In the genomic region with DNA sequence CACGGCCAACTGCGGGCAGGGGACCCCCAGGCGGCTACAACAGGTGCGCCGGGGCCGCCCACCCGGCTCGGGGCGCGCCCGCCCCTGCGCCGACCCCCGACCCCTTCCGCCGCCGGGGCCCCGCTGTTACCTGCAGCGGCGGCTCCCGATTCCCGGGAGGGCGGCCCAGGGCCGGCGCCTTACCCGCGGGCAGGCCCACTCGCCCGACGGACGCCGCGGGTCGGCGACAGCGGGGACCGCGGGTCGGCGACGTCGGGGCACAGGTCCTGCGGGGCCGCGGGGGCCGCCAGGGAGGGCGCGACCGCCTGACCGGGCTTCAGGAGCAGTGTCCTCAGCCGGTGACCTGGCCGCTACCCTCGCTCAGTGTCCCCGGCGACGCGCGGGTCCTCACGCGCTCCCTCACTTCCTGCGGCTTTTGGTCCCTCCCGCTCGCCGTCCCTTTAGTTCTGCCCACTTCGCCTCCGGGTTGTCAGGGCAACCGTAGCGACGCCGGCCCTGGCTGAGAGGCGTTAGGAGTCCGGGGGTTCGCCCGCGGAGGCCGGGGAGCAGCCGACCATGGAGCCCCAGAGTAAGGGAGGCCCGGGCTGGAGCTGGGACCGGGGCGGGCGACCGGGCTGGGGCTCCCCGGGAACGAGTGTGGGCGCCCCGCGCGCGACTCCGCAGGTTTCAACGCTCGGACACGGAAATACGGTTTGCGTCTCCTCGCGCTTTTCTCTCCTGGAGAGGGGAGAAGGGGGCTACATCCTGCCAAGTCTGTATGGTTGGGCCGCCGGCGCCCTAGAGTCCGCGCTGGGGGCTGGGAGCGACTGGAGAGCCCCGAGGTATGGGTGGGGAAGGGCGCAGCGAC, we compare ENCODE assay signal across 8 cellular contexts. TPM values are rescaled to one million over a fixed set of nuclear protein-coding genes. Genes with fewer than 3 reads are reported as not detected.
DNase-seq lines count a peak whose midpoint lies in the region; ATAC-seq and TF ChIP-seq lines count a peak whose summit lies in the region.
"Not testable (repeated sequence)": the region's sequence is repeated elsewhere in the genome, so short reads cannot be mapped to it uniquely, and the experiment has no call there.

A gene with protein sequence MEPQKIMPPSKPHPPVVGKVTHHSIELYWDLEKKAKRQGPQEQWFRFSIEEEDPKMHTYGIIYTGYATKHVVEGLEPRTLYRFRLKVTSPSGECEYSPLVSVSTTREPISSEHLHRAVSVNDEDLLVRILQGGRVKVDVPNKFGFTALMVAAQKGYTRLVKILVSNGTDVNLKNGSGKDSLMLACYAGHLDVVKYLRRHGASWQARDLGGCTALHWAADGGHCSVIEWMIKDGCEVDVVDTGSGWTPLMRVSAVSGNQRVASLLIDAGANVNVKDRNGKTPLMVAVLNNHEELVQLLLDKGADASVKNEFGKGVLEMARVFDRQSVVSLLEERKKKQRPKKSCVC (plus strand): TSS at position 477 of the 847 bp plus-strand sequence. CDS start 79 bp downstream, at position 556.

- H3K27me3 Mint-ChIP-seq in activated CD4-positive, alpha-beta T cell treated with anti-CD3 and anti-CD28 coated beads, Interleukin-2, amount 10 ng/mL, durations not matched to agents 24 days and 14 days = peaks cover 24% of the 10 kb centered on the region

- TF ChIP-seq CTCF in coronary artery (IDR thresholded peaks at IDR 0.05) = not testable (repeated sequence)

- peak within 1 kb of the TSS; percentile 82 for H3K4me3 ChIP-seq in coronary artery

- H3K27ac Mint-ChIP-seq in activated CD4-positive, alpha-beta T cell treated with anti-CD3 and anti-CD28 coated beads, Interleukin-2, amount 10 ng/mL, durations not matched to agents 24 days and 14 days = peak within 1 kb of the TSS; percentile 70

- peak; percentile 86 for ATAC-seq in GM19023 (IDR thresholded peaks at IDR 0.05; ENCODE audit: unreplicated experiment)
- peak; percentile 88 for ATAC-seq in HG03139 (IDR thresholded peaks at IDR 0.05; ENCODE audit: unreplicated experiment)

- peak within 1 kb of the TSS; percentile 87 for H3K4me3 Mint-ChIP-seq in activated CD4-positive, alpha-beta T cell treated with anti-CD3 and anti-CD28 coated beads, Interleukin-2, amount 10 ng/mL, durations not matched to agents 24 days and 14 days

- intact Hi-C loops in activated CD4-positive, alpha-beta T cell treated with anti-CD3 and anti-CD28 coated beads, Interleukin-2, amount 10 ng/mL, durations not matched to agents 24 days and 14 days (cut with micrococcal nuclease) = loop anchor here (2.0 kb wide), 2 partner anchors 74 to 178 kb away; partner anchors contain the start of genes BCCIP, EDRF1 and UROS

- H3K9me3 Mint-ChIP-seq in activated CD4-positive, alpha-beta T cell treated with anti-CD3 and anti-CD28 coated beads, Interleukin-2, amount 10 ng/mL, durations not matched to agents 24 days and 14 days = not testable (repeated sequence)

- H3K4me1 Mint-ChIP-seq in activated CD4-positive, alpha-beta T cell treated with anti-CD3 and anti-CD28 coated beads, Interleukin-2, amount 10 ng/mL, durations not matched to agents 24 days and 14 days = peaks cover 17% of the 10 kb centered on the region

- DNase-seq in AG08396 (ENCODE audit: low spot score) (peak; percentile 81), NCI-H510A (lab: John Stamatoyannopoulos, UW) (peak; percentile 62), coronary artery (ENCODE audit: low spot score) (peak; percentile 90), kidney glomerular epithelial cell (lab: John Stamatoyannopoulos, UW) (peak; percentile 46)
- peak; percentile 95 for DNase-seq in activated CD4-positive, alpha-beta T cell treated with anti-CD3 and anti-CD28 coated beads, Interleukin-2, amount 10 ng/mL, durations not matched to agents 24 days and 14 days
- DNase-seq in stimulated activated CD4-positive, alpha-beta T cell treated with anti-CD3 and anti-CD28 coated beads, Interleukin-12 subunit alpha, Interleukin-12 subunit beta, amount 100 ng/mL, for 4 hours = peak; percentile 78

- not testable (repeated sequence) for H3K36me3 Mint-ChIP-seq in activated CD4-positive, alpha-beta T cell treated with anti-CD3 and anti-CD28 coated beads, Interleukin-2, amount 10 ng/mL, durations not matched to agents 24 days and 14 days (ENCODE audit: low read depth)

- H3K27ac ChIP-seq in coronary artery = peak within 1 kb of the TSS; percentile 73 to 87

RNA-seq across cellular contexts. Expression of the gene that starts here (rescaled TPM):
- total RNA-seq in activated CD4-positive, alpha-beta T cell treated with anti-CD3 and anti-CD28 coated beads, Interleukin-2, amount 10 ng/mL, durations not matched to agents 24 days and 14 days = 0.38 TPM in 1 of 2 replicates, not detected in the other

Comparison
In these comparisons a context has a peak if more than half of its experiments do, and no peak if none do; other contexts are left out.
1. Peak in every context shown above with its lines: DNase-seq, ATAC-seq, H3K4me3 ChIP-seq and H3K27ac ChIP-seq.
2. Peak in DNase-seq in activated CD4-positive, alpha-beta T cell treated with anti-CD3 and anti-CD28 coated beads, Interleukin-2, amount 10 ng/mL, durations not matched to agents 24 days and 14 days; RNA of the gene not detected or under 1 TPM.